Comparison of ENCODE assay signal across 26 cellular contexts in the genomic region with DNA sequence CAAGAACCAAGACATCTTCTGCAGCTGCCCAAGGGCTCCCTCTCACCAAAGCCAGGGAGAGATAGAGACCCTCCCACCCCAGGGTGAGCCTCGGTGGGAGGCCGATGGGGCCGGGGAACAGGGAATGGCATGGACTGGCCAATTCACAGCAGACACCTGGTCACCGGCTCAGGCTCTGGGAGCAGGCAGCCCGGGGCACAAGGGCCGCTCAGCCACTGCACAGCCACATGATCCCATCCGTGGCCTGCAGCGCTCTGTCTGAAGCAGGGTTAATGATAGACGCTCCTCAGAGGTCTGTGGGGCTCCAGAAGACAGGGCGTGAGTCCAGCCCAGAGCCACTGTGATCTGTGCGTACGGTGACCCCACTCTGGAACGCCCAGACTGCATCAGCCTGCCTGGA. TPM values are rescaled to one million over a fixed set of nuclear protein-coding genes. Genes with fewer than 3 reads are reported as not detected.
"Had no signal": no experiment of that assay in that cellular context is flagged by ENCODE, and none has a peak within 500 bp of the region (broad histone marks: within the 10 kb centered on the region; RNA-seq: fewer than 3 reads in every experiment).

No MANE protein-coding gene starts in this region.

- ATAC-seq: activated CD4-positive, CD25-positive, alpha-beta regulatory T cell treated with anti-CD3 and anti-CD28 coated beads, Interleukin-2, amount 50 U/mL, for 24 hours; activated CD8-positive, alpha-beta T cell treated with anti-CD3 and anti-CD28 coated beads for 36 hours; activated T-cell treated with anti-CD3 and anti-CD28 coated beads, Interleukin-2, amount 50 U/mL, for 72 hours; body of pancreas had no signal

- H3K4me3 ChIP-seq: adrenal gland, ascending aorta, body of pancreas had no signal

- H3K36me3 ChIP-seq: adrenal gland had no signal

- H3K9me3 ChIP-seq: adrenal gland, ascending aorta, body of pancreas had no signal

- H3K4me2 ChIP-seq: KMS-11 had no signal

- H3K4me1 ChIP-seq: adrenal gland, ascending aorta, body of pancreas had no signal

- H3K27ac ChIP-seq: adrenal gland, ascending aorta, body of pancreas, KMS-11 had no signal

- DNase-seq: activated CD4-positive, alpha-beta T cell treated with anti-CD3 and anti-CD28 coated beads for 4 hours; activated CD8-positive, alpha-beta memory T cell treated with anti-CD3 and anti-CD28 coated beads, Interleukin-2, amount 50 U/mL, for 4 hours; activated CD8-positive, alpha-beta T cell treated with anti-CD3 and anti-CD28 coated beads for 36 hours; activated gamma-delta T cell treated with Interleukin-2 at 50 U/mL for 16 hours; activated naive CD4-positive, alpha-beta T cell treated with anti-CD3 and anti-CD28 coated beads, Interleukin-2, amount 50 U/mL, for 16 hours; activated naive CD8-positive, alpha-beta T cell treated with anti-CD3 and anti-CD28 coated beads, Interleukin-2, amount 10 ng/mL, durations not matched to agents 7 days and 5 days; activated T-cell treated with anti-CD3 and anti-CD28 coated beads, Interleukin-2, amount 50 U/mL, for 72 hours; adrenal gland; body of pancreas; central memory CD4-positive, alpha-beta T cell; NCI-H1092; NCI-H1417; NCI-H1930; NCI-H2171 treated with DMSO at 0.1 percent for 48 hours; NCI-H226; NCI-H526; NK-92 treated with Interleukin-12 subunit alpha and Interleukin-12 subunit beta, amount 100 ng/mL, for 24 hours; SHP77 treated with DMSO at 0.1 percent for 48 hours had no signal

- H3K9ac ChIP-seq: KMS-11 had no signal

- H3K27me3 ChIP-seq: adrenal gland, ascending aorta, body of pancreas had no signal

RNA-seq across cellular contexts. Expression of gene TMEM130, which starts 14.2 kb away (rescaled TPM):
- total RNA-seq: activated naive CD8-positive, alpha-beta T cell treated with anti-CD3 and anti-CD28 coated beads, Interleukin-2, amount 10 ng/mL, durations not matched to agents 7 days and 5 days; activated T-helper 2 cell treated with anti-CD3 and anti-CD28 coated beads, Interferon-gamma antibody, Interleukin-2, Interleukin-4, amounts not matched to agents 10 μg/mL and 5 μg/mL and 100 μg/mL, durations not matched to agents 14 hours and 24 hours and 36 hours; bronchial epithelial cell; MCF 10A; NCI-H460; SK-MEL-5 had no signal
